ENCODE assay signal across 8 cellular contexts in genomic region chr17:50094243-50094752, GRCh38. TPM values are rescaled to one million over a fixed set of nuclear protein-coding genes. Genes with fewer than 3 reads are reported as not detected.
A peak's percentile ranks its signal among the peaks of the same experiment; 100 is the strongest.
DNase-seq lines count a peak whose midpoint lies in the region; ATAC-seq and TF ChIP-seq lines count a peak whose summit lies in the region.

No MANE protein-coding gene starts in this region.

- no peak for TF ChIP-seq POLR2A in suprapubic skin (IDR thresholded peaks at IDR 0.05)

- H3K27ac Mint-ChIP-seq in activated naive CD4-positive, alpha-beta T cell treated with anti-CD3 and anti-CD28 coated beads, Interleukin-2, amount 50 U/mL, for 72 hours: peak overlapping the region; percentile 79 to 94

- TF ChIP-seq CTCF in omental fat pad (IDR thresholded peaks at IDR 0.05): peak in 2 of 3 donors; percentile 51 to 79
- peak; percentile 85 to 88 for TF ChIP-seq CTCF in suprapubic skin (IDR thresholded peaks at IDR 0.05)

- H3K36me3 ChIP-seq in SK-N-MC (ENCODE audit: insufficient read depth, low read length) (no peaks in the 10 kb centered on the region), suprapubic skin (peaks cover 30% of the 10 kb centered on the region)

- no peaks in the 10 kb centered on the region for H3K9me3 Mint-ChIP-seq in activated naive CD4-positive, alpha-beta T cell treated with anti-CD3 and anti-CD28 coated beads, Interleukin-2, amount 50 U/mL, for 72 hours

- H3K9me3 ChIP-seq in SK-N-MC (ENCODE audit: low read depth, low read length) (no peaks in the 10 kb centered on the region), suprapubic skin (no peaks in the 10 kb centered on the region)

- ATAC-seq in activated naive CD4-positive, alpha-beta T cell treated with anti-CD3 and anti-CD28 coated beads, Interleukin-2, amount 50 U/mL, for 72 hours: peak; percentile 54 to 55
- ATAC-seq in omental fat pad (ENCODE audit: low FRiP score): peak; percentile 55

- no peak for TF ChIP-seq EP300 in suprapubic skin (IDR thresholded peaks at IDR 0.05)

- peak overlapping the region; percentile 85 for H3K4me3 ChIP-seq in SK-N-MC
- H3K4me3 ChIP-seq in suprapubic skin: peak overlapping the region; percentile 73

- WGBS in suprapubic skin: under 1% methylated on average over 21 of the region's 21 CpGs

- H3K27me3 ChIP-seq in suprapubic skin: no peaks in the 10 kb centered on the region

- peaks cover 0 to 5% of the 10 kb centered on the region in 2 donors for H3K36me3 Mint-ChIP-seq in activated naive CD4-positive, alpha-beta T cell treated with anti-CD3 and anti-CD28 coated beads, Interleukin-2, amount 50 U/mL, for 72 hours

- no peak overlapping the region for H3K27ac ChIP-seq in SK-N-MC
- H3K27ac ChIP-seq in suprapubic skin: peak overlapping the region; percentile 63

- DNase-seq in AG08395 (ENCODE audit: low spot score) (peak; percentile 81), GM19238 (ENCODE audit: insufficient read length, low spot score) (peak; percentile 81), NAMALWA (ENCODE audit: low spot score) (peak; percentile 92), SK-N-MC (ENCODE audit: low read depth, low spot score) (peak; percentile 77), glomerular visceral epithelial cell (ENCODE audit: extremely low spot score) (peak; percentile 89), omental fat pad (ENCODE audit: low spot score) (peak; percentile 98), suprapubic skin (ENCODE audit: low spot score in 2 of 2) (peak; percentile 94 to 96)
- DNase-seq in activated naive CD4-positive, alpha-beta T cell treated with anti-CD3 and anti-CD28 coated beads, Interleukin-2, amount 50 U/mL, for 72 hours (ENCODE audit: low spot score in 2 of 2): peak; percentile 86 to 93

- H3K9ac ChIP-seq in SK-N-MC (ENCODE audit: insufficient read length): no peak overlapping the region

- peaks cover 30% of the 10 kb centered on the region for H3K4me1 ChIP-seq in suprapubic skin

RNA-seq across cellular contexts. Expression of gene PDK2, which starts 0.9 kb away (rescaled TPM):
- 10 to 100 TPM; 14.3 to 18.7 TPM for total RNA-seq in activated naive CD4-positive, alpha-beta T cell treated with anti-CD3 and anti-CD28 coated beads, Interleukin-2, amount 50 U/mL, for 72 hours
- total RNA-seq in omental fat pad (10 to 100 TPM; 42.2 to 72.7 (median 50.7) TPM), suprapubic skin (100 to 1,000 TPM in 2 of 4 donors, 10 to 100 TPM in 2; 33.2 to 114 (median 69.6) TPM)

RNA-seq across cellular contexts. Expression of gene SAMD14, which starts 35.7 kb away (rescaled TPM):
- total RNA-seq in activated naive CD4-positive, alpha-beta T cell treated with anti-CD3 and anti-CD28 coated beads, Interleukin-2, amount 50 U/mL, for 72 hours: 1 to 10 TPM; 1.3 to 4.4 TPM
- total RNA-seq in omental fat pad: under 1 TPM in 2 of 4 donors, not detected in 2; 0.12 to 0.44 TPM
- under 1 TPM in 1 of 4 donors, not detected in 3; 0.68 TPM for total RNA-seq in suprapubic skin

RNA-seq across cellular contexts. Expression of gene ITGA3, which starts 38.4 kb away (rescaled TPM):
- total RNA-seq in activated naive CD4-positive, alpha-beta T cell treated with anti-CD3 and anti-CD28 coated beads, Interleukin-2, amount 50 U/mL, for 72 hours: 10 to 100 TPM in 1 of 2 donors, 1 to 10 TPM in 1; 7.4 to 40.7 TPM
- total RNA-seq in omental fat pad (10 to 100 TPM; 28.5 to 99.8 (median 41.2) TPM), suprapubic skin (100 to 1,000 TPM in 3 of 4 donors, 10 to 100 TPM in 1; 85.9 to 229 (median 198) TPM)

RNA-seq across cellular contexts. Expression of gene PPP1R9B, which starts 56.2 kb away (rescaled TPM):
- total RNA-seq in activated naive CD4-positive, alpha-beta T cell treated with anti-CD3 and anti-CD28 coated beads, Interleukin-2, amount 50 U/mL, for 72 hours: 100 to 1,000 TPM in 1 of 2 donors, 10 to 100 TPM in 1; 74.4 to 112 TPM
- total RNA-seq in omental fat pad (10 to 100 TPM; 16.6 to 38.0 (median 25.6) TPM), suprapubic skin (10 to 100 TPM; 21.5 to 26.2 (median 23.7) TPM)
